In genomic region chr5:179162351-179163235, GRCh38 we compare ENCODE assay signal across 16 cellular contexts.
DNase-seq lines count a peak whose midpoint lies in the region; ATAC-seq and TF ChIP-seq lines count a peak whose summit lies in the region.
"Had no signal": no experiment of that assay in that cellular context is flagged by ENCODE, and none has a peak within 500 bp of the region (broad histone marks: within the 10 kb centered on the region; RNA-seq: fewer than 3 reads in every experiment).

No MANE protein-coding gene starts in this region.

- DNase-seq in activated CD8-positive, alpha-beta memory T cell treated with anti-CD3 and anti-CD28 coated beads, Interleukin-2, amount 50 U/mL, for 4 hours: peak; percentile 1
- DNase-seq in activated CD8-positive, alpha-beta memory T cell treated with anti-CD3 and anti-CD28 coated beads for 24 hours: no peak
- DNase-seq in natural killer cell (peak; percentile 8), osteoblast (ENCODE audit: insufficient read length, low spot score, missing footprints) (peak; percentile 70), foreskin fibroblast (no peak)
- no peak for DNase-seq in natural killer cell treated with Interleukin-12 subunit alpha and Interleukin-12 subunit beta and Interleukin-15 and Interleukin-18, amount 100 ng/mL, for 72 hours (ENCODE audit: low spot score)
- no peak for DNase-seq in stimulated activated effector memory CD8-positive, alpha-beta T cell treated with anti-CD3 and anti-CD28 coated beads, Interleukin-12 subunit alpha, Interleukin-12 subunit beta, amount 100 ng/mL, for 72 hours (ENCODE audit: low spot score in 2 of 2)
- DNase-seq: Kasumi-1, NCI-H1105 treated with DMSO at 0.1 percent for 48 hours, NCI-H187, NCI-H446, NCI-H748 treated with DMSO at 0.1 percent for 48 hours, PC-3 had no signal

- H3K4me3 ChIP-seq in osteoblast (ENCODE audit: insufficient read depth, low read length): no peak overlapping the region
- H3K4me3 ChIP-seq in foreskin fibroblast (ENCODE audit: low read depth in 1 of 2, low read length in 2 of 2): no peak overlapping the region
- H3K4me3 ChIP-seq: BLaER1 had no signal

- H3K4me1 Mint-ChIP-seq in natural killer cell: peaks cover 4 to 5% of the 10 kb centered on the region in 2 donors
- peaks cover 0 to 3% of the 10 kb centered on the region in 2 donors for H3K4me1 Mint-ChIP-seq in natural killer cell treated with Interleukin-12 subunit alpha and Interleukin-12 subunit beta and Interleukin-15 and Interleukin-18, amount 100 ng/mL, for 72 hours (ENCODE audit: low read depth in 2 of 2)
- H3K4me1 Mint-ChIP-seq in stimulated activated effector memory CD8-positive, alpha-beta T cell treated with anti-CD3 and anti-CD28 coated beads, Interleukin-12 subunit alpha, Interleukin-12 subunit beta, amount 100 ng/mL, for 72 hours: peaks cover 8% of the 10 kb centered on the region

- H3K9me3 Mint-ChIP-seq in natural killer cell: no peaks in the 10 kb centered on the region
- peaks cover 4% of the 10 kb centered on the region for H3K9me3 Mint-ChIP-seq in natural killer cell treated with Interleukin-12 subunit alpha and Interleukin-12 subunit beta and Interleukin-15 and Interleukin-18, amount 100 ng/mL, for 72 hours
- no peaks in the 10 kb centered on the region for H3K9me3 Mint-ChIP-seq in stimulated activated effector memory CD8-positive, alpha-beta T cell treated with anti-CD3 and anti-CD28 coated beads, Interleukin-12 subunit alpha, Interleukin-12 subunit beta, amount 100 ng/mL, for 72 hours

- H2AFZ ChIP-seq in osteoblast (ENCODE audit: low read length): no peak overlapping the region

- H3K27ac Mint-ChIP-seq in natural killer cell: no peak overlapping the region
- H3K27ac Mint-ChIP-seq in natural killer cell treated with Interleukin-12 subunit alpha and Interleukin-12 subunit beta and Interleukin-15 and Interleukin-18, amount 100 ng/mL, for 72 hours: no peak overlapping the region
- no peak overlapping the region for H3K27ac Mint-ChIP-seq in stimulated activated effector memory CD8-positive, alpha-beta T cell treated with anti-CD3 and anti-CD28 coated beads, Interleukin-12 subunit alpha, Interleukin-12 subunit beta, amount 100 ng/mL, for 72 hours

- no peaks in the 10 kb centered on the region for H3K27me3 ChIP-seq in osteoblast (ENCODE audit: insufficient read depth, low read length)
- H3K27me3 ChIP-seq: BLaER1 had no signal

- peaks cover 24% of the 10 kb centered on the region for H4K20me1 ChIP-seq in osteoblast (ENCODE audit: insufficient read depth, low read length)
- H4K20me1 ChIP-seq: BLaER1 had no signal

- no peak for TF ChIP-seq CTCF in natural killer cell (IDR thresholded peaks at IDR 0.05)
- no peak for TF ChIP-seq CTCF in osteoblast (IDR thresholded peaks at IDR 0.05; ENCODE audit: extremely low read depth, low read depth, low read length)
- no peak for TF ChIP-seq CTCF in foreskin fibroblast (IDR thresholded peaks at IDR 0.05; ENCODE audit: low read depth, low read length)

- H3K4me3 Mint-ChIP-seq in natural killer cell: no peak overlapping the region
- H3K4me3 Mint-ChIP-seq in natural killer cell treated with Interleukin-12 subunit alpha and Interleukin-12 subunit beta and Interleukin-15 and Interleukin-18, amount 100 ng/mL, for 72 hours: no peak overlapping the region
- H3K4me3 Mint-ChIP-seq in stimulated activated effector memory CD8-positive, alpha-beta T cell treated with anti-CD3 and anti-CD28 coated beads, Interleukin-12 subunit alpha, Interleukin-12 subunit beta, amount 100 ng/mL, for 72 hours: no peak overlapping the region

- no peaks in the 10 kb centered on the region for H3K9me3 ChIP-seq in osteoblast (ENCODE audit: low read depth, low read length)

- intact Hi-C loops in natural killer cell (cut with micrococcal nuclease): no loop called here

- ATAC-seq in natural killer cell (no peak), HG02973 (IDR thresholded peaks at IDR 0.05; ENCODE audit: unreplicated experiment) (no peak)
- no peak for ATAC-seq in natural killer cell treated with Interleukin-12 subunit alpha and Interleukin-12 subunit beta and Interleukin-15 and Interleukin-18, amount 100 ng/mL, for 72 hours
- ATAC-seq in stimulated activated effector memory CD8-positive, alpha-beta T cell treated with anti-CD3 and anti-CD28 coated beads, Interleukin-12 subunit alpha, Interleukin-12 subunit beta, amount 100 ng/mL, for 72 hours: no peak
- ATAC-seq: PC-3 had no signal

- H3K4me2 ChIP-seq in osteoblast (ENCODE audit: insufficient read depth, low read length): no peak overlapping the region
- H3K4me2 ChIP-seq: BLaER1 had no signal

- no peaks in the 10 kb centered on the region for H3K27me3 Mint-ChIP-seq in natural killer cell (ENCODE audit: low read depth in 2 of 2)
- H3K27me3 Mint-ChIP-seq in natural killer cell treated with Interleukin-12 subunit alpha and Interleukin-12 subunit beta and Interleukin-15 and Interleukin-18, amount 100 ng/mL, for 72 hours: peaks cover 0 to 5% of the 10 kb centered on the region in 2 donors

- H3K4me1 ChIP-seq in osteoblast (ENCODE audit: insufficient read depth, low read length): peaks cover 4% of the 10 kb centered on the region

- no peak overlapping the region for H3K27ac ChIP-seq in osteoblast (ENCODE audit: low read depth, low read length)
- H3K27ac ChIP-seq: 22Rv1, BLaER1 had no signal

- peaks cover 28% of the 10 kb centered on the region for H3K79me2 ChIP-seq in osteoblast (ENCODE audit: insufficient read depth, low read length)

- peaks cover 32% of the 10 kb centered on the region for H3K36me3 ChIP-seq in osteoblast (ENCODE audit: insufficient read depth, low read length)
- H3K36me3 ChIP-seq: BLaER1 had no signal

- no peaks in the 10 kb centered on the region for H3K36me3 Mint-ChIP-seq in natural killer cell
- H3K36me3 Mint-ChIP-seq in natural killer cell treated with Interleukin-12 subunit alpha and Interleukin-12 subunit beta and Interleukin-15 and Interleukin-18, amount 100 ng/mL, for 72 hours: no peaks in the 10 kb centered on the region
- no peaks in the 10 kb centered on the region for H3K36me3 Mint-ChIP-seq in stimulated activated effector memory CD8-positive, alpha-beta T cell treated with anti-CD3 and anti-CD28 coated beads, Interleukin-12 subunit alpha, Interleukin-12 subunit beta, amount 100 ng/mL, for 72 hours

Comparison
In these comparisons a context has a peak if more than half of its experiments do, and no peak if none do; other contexts are left out.
1. DNase-seq: peak in activated CD8-positive, alpha-beta memory T cell treated with anti-CD3 and anti-CD28 coated beads, Interleukin-2, amount 50 U/mL, for 4 hours (single experiment), natural killer cell (single experiment) and osteoblast (single experiment); none in activated CD8-positive, alpha-beta memory T cell treated with anti-CD3 and anti-CD28 coated beads for 24 hours (single experiment), natural killer cell treated with Interleukin-12 subunit alpha and Interleukin-12 subunit beta and Interleukin-15 and Interleukin-18, amount 100 ng/mL, for 72 hours (single experiment), foreskin fibroblast (0 of 2) and stimulated activated effector memory CD8-positive, alpha-beta T cell treated with anti-CD3 and anti-CD28 coated beads, Interleukin-12 subunit alpha, Interleukin-12 subunit beta, amount 100 ng/mL, for 72 hours (0 of 2).